22 cellular contexts compared by ENCODE assay signal in genomic region chr3:15312550-15312949, GRCh38. TPM values are rescaled to one million over a fixed set of nuclear protein-coding genes. Genes with fewer than 3 reads are reported as not detected.
A peak's percentile ranks its signal among the peaks of the same experiment; 100 is the strongest.
DNase-seq lines count a peak whose midpoint lies in the region; ATAC-seq and TF ChIP-seq lines count a peak whose summit lies in the region.
"Had no signal": no experiment of that assay in that cellular context is flagged by ENCODE, and none has a peak within 500 bp of the region (broad histone marks: within the 10 kb centered on the region; RNA-seq: fewer than 3 reads in every experiment).

No MANE protein-coding gene starts in this region.

- no peaks in the 10 kb centered on the region for H3K9me3 ChIP-seq in CD4-positive, CD25-positive, alpha-beta regulatory T cell (ENCODE audit: control insufficient read depth in 2 of 2, low read length in 2 of 2)
- H3K9me3 ChIP-seq in WERI-Rb-1 (ENCODE audit: severe bottlenecking) (no peaks in the 10 kb centered on the region), left lung (no peaks in the 10 kb centered on the region), prostate gland (no peaks in the 10 kb centered on the region)
- no peaks in the 10 kb centered on the region for H3K9me3 ChIP-seq in naive thymus-derived CD4-positive, alpha-beta T cell (ENCODE audit: control insufficient read depth in 2 of 3, low read length in 3 of 3)
- H3K9me3 ChIP-seq: body of pancreas, heart left ventricle had no signal

- no peaks in the 10 kb centered on the region for H3K9me3 Mint-ChIP-seq in CD4-positive, CD25-positive, alpha-beta regulatory T cell
- no peaks in the 10 kb centered on the region for H3K9me3 Mint-ChIP-seq in stimulated activated naive B cell treated with anti-CD40 and anti-IgM and Interleukin-4, amounts not matched to agents 10 μg/mL and 1 μg/mL and 100 μg/mL, for 72 hours
- H3K9me3 Mint-ChIP-seq in naive thymus-derived CD4-positive, alpha-beta T cell: no peaks in the 10 kb centered on the region
- H3K9me3 Mint-ChIP-seq: activated naive CD4-positive, alpha-beta T cell treated with anti-CD3 and anti-CD28 coated beads for 36 hours; CD8-positive, alpha-beta T cell; central memory CD8-positive, alpha-beta T cell; dendritic cell treated with granulocyte-macrophage colony-stimulating factor and Interleukin-4, amounts not matched to agents 40 ng/mL and 50 ng/mL, for 4 days had no signal

- H3K4me1 Mint-ChIP-seq in CD4-positive, CD25-positive, alpha-beta regulatory T cell: peaks cover 36 to 86% (median 62%) of the 10 kb centered on the region in 4 donors
- H3K4me1 Mint-ChIP-seq in stimulated activated naive B cell treated with anti-CD40 and anti-IgM and Interleukin-4, amounts not matched to agents 10 μg/mL and 1 μg/mL and 100 μg/mL, for 72 hours: peaks cover 51 to 72% of the 10 kb centered on the region in 2 donors
- peaks cover 42 to 90% (median 80%) of the 10 kb centered on the region in 7 donors for H3K4me1 Mint-ChIP-seq in naive thymus-derived CD4-positive, alpha-beta T cell

- peaks cover 19% of the 10 kb centered on the region for H3K36me3 Mint-ChIP-seq in CD4-positive, CD25-positive, alpha-beta regulatory T cell
- H3K36me3 Mint-ChIP-seq in stimulated activated naive B cell treated with anti-CD40 and anti-IgM and Interleukin-4, amounts not matched to agents 10 μg/mL and 1 μg/mL and 100 μg/mL, for 72 hours: peaks cover 3 to 4% of the 10 kb centered on the region in 2 donors
- H3K36me3 Mint-ChIP-seq in naive thymus-derived CD4-positive, alpha-beta T cell: peaks cover 0 to 29% (median 12%) of the 10 kb centered on the region in 5 donors

- H3K27me3 Mint-ChIP-seq in CD4-positive, CD25-positive, alpha-beta regulatory T cell: no peaks in the 10 kb centered on the region
- no peaks in the 10 kb centered on the region for H3K27me3 Mint-ChIP-seq in stimulated activated naive B cell treated with anti-CD40 and anti-IgM and Interleukin-4, amounts not matched to agents 10 μg/mL and 1 μg/mL and 100 μg/mL, for 72 hours
- no peaks in the 10 kb centered on the region for H3K27me3 Mint-ChIP-seq in naive thymus-derived CD4-positive, alpha-beta T cell
- H3K27me3 Mint-ChIP-seq: central memory CD8-positive, alpha-beta T cell had no signal

- H3K27me3 ChIP-seq in CD4-positive, CD25-positive, alpha-beta regulatory T cell (ENCODE audit: control insufficient read depth, insufficient read depth, low read length): no peaks in the 10 kb centered on the region
- no peaks in the 10 kb centered on the region for H3K27me3 ChIP-seq in WERI-Rb-1 (ENCODE audit: insufficient read depth, low read depth, severe bottlenecking)
- H3K27me3 ChIP-seq in left lung: no peaks in the 10 kb centered on the region
- H3K27me3 ChIP-seq in naive thymus-derived CD4-positive, alpha-beta T cell (ENCODE audit: control insufficient read depth in 2 of 2, insufficient read depth in 2 of 2, low read length in 2 of 2): no peaks in the 10 kb centered on the region
- H3K27me3 ChIP-seq in prostate gland (replicated peaks; ENCODE audit: insufficient read depth): no peaks in the 10 kb centered on the region
- H3K27me3 ChIP-seq: body of pancreas, heart left ventricle had no signal

- POLR2A ChIA-PET in naive thymus-derived CD4-positive, alpha-beta T cell (lab: Charles Lee): interaction anchor here (0.6 to 1.3 kb wide), 4 partner anchors 23 to 214 kb away, joined by 3 to 5 read pairs (median 4); no protein-coding TSS in a partner anchor

- no peak for TF ChIP-seq POLR2A in prostate gland (IDR thresholded peaks at IDR 0.05)

- CTCF ChIA-PET in naive thymus-derived CD4-positive, alpha-beta T cell (lab: Charles Lee): interaction anchor here (0.7 to 1.9 kb wide), 2 partner anchors 24 to 44 kb away, joined by 3 to 7 read pairs; no protein-coding TSS in a partner anchor

- TF ChIP-seq CTCF in WERI-Rb-1 (IDR thresholded peaks at IDR 0.05; ENCODE audit: low read depth, low read length) (no peak), left lung (IDR thresholded peaks at IDR 0.05) (no peak), prostate gland (IDR thresholded peaks at IDR 0.05) (no peak)

- peaks cover 9% of the 10 kb centered on the region for H3K36me3 ChIP-seq in CD4-positive, CD25-positive, alpha-beta regulatory T cell (ENCODE audit: control insufficient read depth, insufficient read depth, low read length)
- H3K36me3 ChIP-seq in WERI-Rb-1: peaks cover 18% of the 10 kb centered on the region
- no peaks in the 10 kb centered on the region for H3K36me3 ChIP-seq in left lung
- peaks cover 0 to 6% (median 0%) of the 10 kb centered on the region in 3 experiments for H3K36me3 ChIP-seq in naive thymus-derived CD4-positive, alpha-beta T cell (ENCODE audit: control insufficient read depth in 2 of 3, insufficient read depth in 3 of 3, low read length in 3 of 3)
- no peaks in the 10 kb centered on the region for H3K36me3 ChIP-seq in prostate gland

- WGBS in prostate gland: 49% methylated on average over 2 of the region's 2 CpGs

- H3K27ac Mint-ChIP-seq in CD4-positive, CD25-positive, alpha-beta regulatory T cell: peak overlapping the region in 2 of 3 donors; percentile 58 to 70
- peak overlapping the region; percentile 14 for H3K27ac Mint-ChIP-seq in stimulated activated naive B cell treated with anti-CD40 and anti-IgM and Interleukin-4, amounts not matched to agents 10 μg/mL and 1 μg/mL and 100 μg/mL, for 72 hours
- peak overlapping the region in 4 of 9 donors; percentile 31 to 72 (median 58) for H3K27ac Mint-ChIP-seq in naive thymus-derived CD4-positive, alpha-beta T cell
- H3K27ac Mint-ChIP-seq: CD8-positive, alpha-beta T cell; dendritic cell treated with granulocyte-macrophage colony-stimulating factor and Interleukin-4, amounts not matched to agents 40 ng/mL and 50 ng/mL, for 4 days had no signal

- ATAC-seq in CD4-positive, CD25-positive, alpha-beta regulatory T cell (ENCODE audit: low read depth in 2 of 2): no peak
- ATAC-seq in left lung (no peak), HG03108 (IDR thresholded peaks at IDR 0.05; ENCODE audit: unreplicated experiment) (no peak)
- no peak for ATAC-seq in stimulated activated naive B cell treated with anti-CD40 and anti-IgM and Interleukin-4, amounts not matched to agents 10 μg/mL and 1 μg/mL and 100 μg/mL, for 72 hours (replicated peaks)
- no peak for ATAC-seq in naive thymus-derived CD4-positive, alpha-beta T cell
- ATAC-seq: body of pancreas; CD8-positive, alpha-beta T cell; heart left ventricle; left ventricle myocardium superior; SK-N-SH treated with all-trans-retinoic acid at 6 μM for 48 hours had no signal

- H3K27ac ChIP-seq in CD4-positive, CD25-positive, alpha-beta regulatory T cell (ENCODE audit: insufficient read depth, low read length, poor library complexity, severe bottlenecking): no peak overlapping the region
- H3K27ac ChIP-seq in WERI-Rb-1 (peak overlapping the region; percentile 34), left lung (peak overlapping the region; percentile 36 to 73), prostate gland (no peak overlapping the region)
- no peak overlapping the region for H3K27ac ChIP-seq in naive thymus-derived CD4-positive, alpha-beta T cell (ENCODE audit: low read depth, low read length)
- H3K27ac ChIP-seq: body of pancreas had no signal

- intact Hi-C loops in left lung (cut with DNase I) (no loop called here), prostate gland (cut with DNase I) (no loop called here)
- intact Hi-C loops in naive thymus-derived CD4-positive, alpha-beta T cell (cut with micrococcal nuclease): loop anchor here in 1 of 2 donors (2.0 kb wide), 1 partner anchor 14 kb away; no protein-coding TSS in a partner anchor

- no peak for DNase-seq in CD4-positive, CD25-positive, alpha-beta regulatory T cell
- DNase-seq in WERI-Rb-1: no peak
- DNase-seq in left lung: no peak
- DNase-seq in stimulated activated naive B cell treated with anti-CD40 and anti-IgM and Interleukin-4, amounts not matched to agents 10 μg/mL and 1 μg/mL and 100 μg/mL, for 72 hours: no peak
- DNase-seq in naive thymus-derived CD4-positive, alpha-beta T cell: no peak
- DNase-seq in prostate gland (ENCODE audit: low spot score): no peak
- DNase-seq: activated CD4-positive, alpha-beta T cell treated with anti-CD3 and anti-CD28 coated beads for 48 hours; activated naive CD4-positive, alpha-beta T cell treated with anti-CD3 and anti-CD28 coated beads for 36 hours; activated T-cell treated with anti-CD3 and anti-CD28 coated beads, Interleukin-2, amount 50 U/mL, for 48 hours; AML-193; body of pancreas; CD8-positive, alpha-beta T cell; heart left ventricle; Karpas-422; left ventricle myocardium superior; NCI-H146; Right ventricle myocardium superior; stimulated activated CD4-positive, alpha-beta T cell treated with anti-CD3 and anti-CD28 coated beads, Interleukin-4, amount 100 ng/mL, for 24 hours had no signal

- H3K4me3 ChIP-seq in CD4-positive, CD25-positive, alpha-beta regulatory T cell (ENCODE audit: low read depth, low read length): no peak overlapping the region
- H3K4me3 ChIP-seq in WERI-Rb-1 (ENCODE audit: low read depth, low read length): no peak overlapping the region
- H3K4me3 ChIP-seq in left lung: no peak overlapping the region
- no peak overlapping the region for H3K4me3 ChIP-seq in naive thymus-derived CD4-positive, alpha-beta T cell (ENCODE audit: low read length)
- H3K4me3 ChIP-seq in prostate gland: no peak overlapping the region
- H3K4me3 ChIP-seq: body of pancreas, heart left ventricle had no signal

- H3K4me3 Mint-ChIP-seq in CD4-positive, CD25-positive, alpha-beta regulatory T cell: peak overlapping the region in 1 of 4 donors; percentile 41
- no peak overlapping the region for H3K4me3 Mint-ChIP-seq in stimulated activated naive B cell treated with anti-CD40 and anti-IgM and Interleukin-4, amounts not matched to agents 10 μg/mL and 1 μg/mL and 100 μg/mL, for 72 hours
- H3K4me3 Mint-ChIP-seq in naive thymus-derived CD4-positive, alpha-beta T cell: peak overlapping the region in 2 of 10 donors; percentile 43 to 51
- H3K4me3 Mint-ChIP-seq: activated naive CD4-positive, alpha-beta T cell treated with anti-CD3 and anti-CD28 coated beads for 36 hours; CD8-positive, alpha-beta T cell; central memory CD8-positive, alpha-beta T cell; dendritic cell treated with granulocyte-macrophage colony-stimulating factor and Interleukin-4, amounts not matched to agents 40 ng/mL and 50 ng/mL, for 4 days had no signal

- peaks cover 43% of the 10 kb centered on the region for H3K4me1 ChIP-seq in CD4-positive, CD25-positive, alpha-beta regulatory T cell (ENCODE audit: control insufficient read depth, insufficient read depth, low read length, poor library complexity, severe bottlenecking)
- H3K4me1 ChIP-seq in left lung (peaks cover 36 to 94% of the 10 kb centered on the region in 2 donors), prostate gland (replicated peaks) (no peaks in the 10 kb centered on the region)
- peaks cover 49 to 61% of the 10 kb centered on the region in 2 donors for H3K4me1 ChIP-seq in naive thymus-derived CD4-positive, alpha-beta T cell (ENCODE audit: control insufficient read depth in 2 of 2, insufficient read depth in 2 of 2, low read length in 2 of 2)

RNA-seq across cellular contexts. Expression of gene SH3BP5, which starts 19.8 kb away (rescaled TPM):
- total RNA-seq in CD4-positive, CD25-positive, alpha-beta regulatory T cell: 68.6 TPM
- 10 to 100 TPM; 24.7 to 40.1 (median 31.6) TPM for polyA plus RNA-seq in CD4-positive, CD25-positive, alpha-beta regulatory T cell
- total RNA-seq in left lung (10 to 100 TPM; 53.3 to 62.2 TPM), prostate gland (10 to 100 TPM; 13.3 to 71.6 TPM)
- total RNA-seq in naive thymus-derived CD4-positive, alpha-beta T cell: 10 to 100 TPM; 18.5 to 64.7 (median 39.5) TPM
- 10 to 100 TPM; 38.2 to 49.6 TPM for polyA plus RNA-seq in naive thymus-derived CD4-positive, alpha-beta T cell

Comparison
In these comparisons a context has a peak if more than half of its experiments do, and no peak if none do; other contexts are left out.
1. H3K27ac ChIP-seq: peak in WERI-Rb-1 (single experiment) and left lung (2 of 2); none in CD4-positive, CD25-positive, alpha-beta regulatory T cell (single experiment), naive thymus-derived CD4-positive, alpha-beta T cell (single experiment) and prostate gland (0 of 2).